ENCODE assay signal across 8 cellular contexts in the genomic region with DNA sequence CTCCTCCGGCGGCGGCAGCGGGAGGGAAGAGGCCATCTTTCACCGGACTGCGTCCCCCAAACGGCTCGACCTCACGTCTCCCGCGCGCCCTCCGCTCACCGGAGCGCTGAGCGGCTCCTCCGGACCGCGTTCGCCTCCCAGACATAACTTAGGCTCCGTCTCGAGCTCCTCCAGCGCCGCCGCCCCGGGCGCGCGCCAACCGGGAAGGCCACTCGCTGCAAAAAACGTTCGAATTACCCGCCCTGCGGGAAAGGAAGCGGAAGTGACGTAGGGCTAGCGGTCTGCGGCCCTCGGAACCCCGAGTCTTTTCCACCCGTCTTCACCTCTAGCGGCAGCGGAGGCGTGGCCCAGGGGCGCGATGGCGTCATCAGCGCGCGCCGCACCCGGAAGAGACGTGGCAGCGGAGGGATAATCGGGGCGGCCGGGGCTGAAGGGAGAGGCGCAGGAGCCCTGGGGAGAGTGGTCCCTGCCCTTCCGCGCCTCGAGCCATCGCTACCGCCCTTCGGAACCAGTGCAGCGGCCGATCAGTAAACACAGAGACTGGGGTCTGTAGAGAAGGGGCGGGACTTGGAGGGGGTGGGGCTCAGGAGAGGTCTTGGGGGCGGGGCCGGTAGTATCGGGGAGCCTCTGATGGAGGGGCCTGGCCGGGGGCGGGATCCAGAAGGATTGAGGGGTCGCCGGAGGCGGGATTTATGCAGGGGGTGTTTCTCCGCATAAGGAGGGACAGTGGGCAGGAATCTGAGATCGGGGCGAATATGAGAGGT. TPM values are rescaled to one million over a fixed set of nuclear protein-coding genes. Genes with fewer than 3 reads are reported as not detected.
DNase-seq lines count a peak whose midpoint lies in the region; ATAC-seq and TF ChIP-seq lines count a peak whose summit lies in the region.

Gene CDCA5, minus strand, starts transcription at position 207 of the 764 bp plus-strand sequence. Its CDS starts 62 bp downstream, at position 145.
Gene ZFPL1, plus strand, starts transcription at position 389 of the 764 bp plus-strand sequence. CDS start 477 bp downstream, outside the sequence.

- peaks cover 62% of the 10 kb centered on the region for H3K79me2 ChIP-seq in mammary epithelial cell (ENCODE audit: insufficient read depth, low read length)

- no peaks in the 10 kb centered on the region for H3K9me3 ChIP-seq in mammary epithelial cell (replicated peaks; ENCODE audit: insufficient read depth, low read length)
- no peaks in the 10 kb centered on the region for H3K9me3 ChIP-seq in iPS-20b (ENCODE audit: insufficient read depth, low read depth, low read length)
- no peaks in the 10 kb centered on the region for H3K9me3 ChIP-seq in skeletal muscle tissue (ENCODE audit: control insufficient read depth in 3 of 3, low read length in 3 of 3)

- POLR2A ChIA-PET in AG04449 (lab: Yijun Ruan, JAX): interaction anchor here (1.4 kb wide), 1 partner anchor 11 kb away, joined by 4 read pairs; no protein-coding TSS in a partner anchor

- H3K27me3 ChIP-seq in mammary epithelial cell (ENCODE audit: insufficient read depth, low read length) (no peaks in the 10 kb centered on the region), iPS-20b (ENCODE audit: insufficient read depth, low read length) (no peaks in the 10 kb centered on the region), skeletal muscle tissue (ENCODE audit: control insufficient read depth in 3 of 3, insufficient read depth in 3 of 3, low read length in 3 of 3) (no peaks in the 10 kb centered on the region)

- H3K9ac ChIP-seq in mammary epithelial cell (ENCODE audit: insufficient read depth, low read length) (peak within 1 kb of the TSS; percentile 86), iPS-20b (ENCODE audit: low read depth, low read length) (peak within 1 kb of the TSS; percentile 99), skeletal muscle tissue (ENCODE audit: low read depth in 1 of 3, low read length in 3 of 3) (peak within 1 kb of the TSS; percentile 74 to 86 (median 86))

- TF ChIP-seq CTCF in AG04449 (IDR thresholded peaks at IDR 0.05; ENCODE audit: insufficient read depth, low read length, missing control alignments) (no peak), WI38 (IDR thresholded peaks at IDR 0.05; ENCODE audit: low read depth, low read length) (no peak), mammary epithelial cell (conservative IDR thresholded peaks at IDR 0.05 in 1 of 2, IDR thresholded peaks at IDR 0.05 in 1 of 2; ENCODE audit: extremely low read depth in 1 of 2, insufficient read depth in 1 of 2, low read depth in 1 of 2, low read length in 2 of 2) (no peak)

- dilution Hi-C loops in mammary epithelial cell (cut with HindIII; ENCODE audit: low sequenced_read_pairs): no loop called here

- H3K27ac ChIP-seq in mammary epithelial cell (ENCODE audit: insufficient read depth, low read depth, low read length): peak within 1 kb of the TSS; percentile 70
- H3K27ac ChIP-seq in iPS-20b (ENCODE audit: low read length): peak within 1 kb of the TSS; percentile 86
- peak within 1 kb of the TSS; percentile 86 for H3K27ac ChIP-seq in skeletal muscle tissue (ENCODE audit: low read depth, low read length)

- ATAC-seq in GM18907 (IDR thresholded peaks at IDR 0.05; ENCODE audit: unreplicated experiment) (peak; percentile 77), HG03159 (IDR thresholded peaks at IDR 0.05; ENCODE audit: unreplicated experiment) (peak; percentile 80)

- WGBS in mammary epithelial cell (ENCODE audit: low coverage, missing lambda C conversion rate): 1% methylated on average over 56 of the region's 79 CpGs

- DNase-seq in AG04449 (ENCODE audit: low read depth, low spot score) (peak; percentile 59), NCI-H2227 treated with DMSO at 0.1 percent for 48 hours (lab: John Stamatoyannopoulos, UW) (peak; percentile 94), mammary epithelial cell (peak; percentile 93)

- intact Hi-C loops in mammary epithelial cell (cut with micrococcal nuclease): loop anchor here (1.0 to 2.0 kb wide), 4 partner anchors 12 to 43 kb away; partner anchors contain the start of genes FAU, MRPL49, SAC3D1 and VPS51

- CTCF ChIA-PET in AG04449 (lab: Yijun Ruan, JAX): interaction anchor here (1.1 to 2.5 kb wide), 3 partner anchors 11 to 70 kb away, joined by 4 to 12 read pairs (median 7); partner anchors contain the start of gene ARL2
- CTCF ChIA-PET in mammary epithelial cell (lab: Charles Lee; ENCODE audit: low non-redundant PET): no interaction called here

- no peaks in the 10 kb centered on the region for H4K20me1 ChIP-seq in mammary epithelial cell (ENCODE audit: insufficient read depth, low read length)

- H3K4me3 ChIP-seq in AG04449 (ENCODE audit: low read depth, low read length): peak within 1 kb of the TSS; percentile 97
- H3K4me3 ChIP-seq in WI38 (ENCODE audit: low read depth, low read length): peak within 1 kb of the TSS; percentile 94
- H3K4me3 ChIP-seq in mammary epithelial cell (replicated peaks in 1 of 3; ENCODE audit: insufficient read depth in 1 of 3, low read depth in 2 of 3, low read length in 3 of 3): peak within 1 kb of the TSS; percentile 72 to 88 (median 80)
- H3K4me3 ChIP-seq in iPS-20b (ENCODE audit: low read length): peak within 1 kb of the TSS; percentile 97
- peak within 1 kb of the TSS; percentile 92 for H3K4me3 ChIP-seq in skeletal muscle tissue (ENCODE audit: low read length in 3 of 3)

- in situ Hi-C loops in mammary epithelial cell (cut with MboI; ENCODE audit: low sequenced_read_pairs in 2 of 2): no loop called here

- H3K4me1 ChIP-seq in mammary epithelial cell (ENCODE audit: insufficient read depth, low read length) (peaks cover 33% of the 10 kb centered on the region), iPS-20b (ENCODE audit: insufficient read depth, low read length) (peaks cover 10% of the 10 kb centered on the region), skeletal muscle tissue (ENCODE audit: control insufficient read depth in 3 of 3, insufficient read depth in 3 of 3, low read length in 3 of 3) (peaks cover 20 to 23% (median 21%) of the 10 kb centered on the region in 3 donors)

- H2AFZ ChIP-seq in mammary epithelial cell (ENCODE audit: low read depth, low read length): peak within 1 kb of the TSS; percentile 87

- BruUV-seq in mammary epithelial cell (replicated peaks; lab: Mats Ljungman, UMichigan): no TSS peak

- H3K36me3 ChIP-seq in mammary epithelial cell (ENCODE audit: insufficient read depth, low read length): no peaks in the 10 kb centered on the region
- H3K36me3 ChIP-seq in iPS-20b (ENCODE audit: insufficient read depth, low read depth, low read length): peaks cover 64% of the 10 kb centered on the region
- peaks cover 30 to 33% (median 31%) of the 10 kb centered on the region in 3 donors for H3K36me3 ChIP-seq in skeletal muscle tissue (ENCODE audit: control insufficient read depth in 3 of 3, insufficient read depth in 3 of 3, low read length in 3 of 3)

- peak within 1 kb of the TSS; percentile 92 for H3K4me2 ChIP-seq in mammary epithelial cell (ENCODE audit: insufficient read depth, low read depth, low read length)

RNA-seq across cellular contexts. Expression of gene CDCA5, which starts in this region (rescaled TPM):
- 10 to 100 TPM in 1 of 2 donors, 1 to 10 TPM in 1; 2.2 to 34.6 TPM for total RNA-seq in mammary epithelial cell
- polyA plus RNA-seq in mammary epithelial cell: 29.3 TPM
- 41.4 TPM for polyA minus RNA-seq in mammary epithelial cell
- 1.0 TPM for total RNA-seq in skeletal muscle tissue

RNA-seq across cellular contexts. Expression of gene ZFPL1, which starts in this region (rescaled TPM):
- 10 to 100 TPM; 38.0 to 40.0 TPM for total RNA-seq in mammary epithelial cell
- 29.1 TPM for polyA plus RNA-seq in mammary epithelial cell
- 22.5 TPM for polyA minus RNA-seq in mammary epithelial cell
- total RNA-seq in skeletal muscle tissue: 22.4 TPM

Comparison
In these comparisons a context has a peak if more than half of its experiments do, and no peak if none do; other contexts are left out.
1. Peak in every context shown above with its lines: DNase-seq, ATAC-seq, H3K4me3 ChIP-seq and H3K27ac ChIP-seq.